Comparison of ENCODE assay signal across 1 cellular context in genomic region chr7:26097837-26098668, GRCh38.
TF ChIP-seq lines count a peak whose summit lies in the region.

No MANE protein-coding gene starts in this region.

TF ChIP-seq in GM23338, 12 proteins besides CTCF, POLR2A, EP300 and RAD21:
- TF ChIP-seq ETS1 (IDR thresholded peaks at IDR 0.05) (no peak), ZNF114 (CRISPR knock-in tag; IDR thresholded peaks at IDR 0.05) (no peak), ZNF462 (CRISPR knock-in tag; IDR thresholded peaks at IDR 0.05) (no peak), ZNF331 (CRISPR knock-in tag; IDR thresholded peaks at IDR 0.05; ENCODE audit: low read depth) (no peak), STAT1 (IDR thresholded peaks at IDR 0.05; ENCODE audit: unreplicated experiment) (no peak), POLR2AphosphoS5 (IDR thresholded peaks at IDR 0.05; ENCODE audit: low read depth) (no peak), EZH2phosphoT487 (IDR thresholded peaks at IDR 0.05; ENCODE audit: unreplicated experiment) (no peak), JUNB (IDR thresholded peaks at IDR 0.05; ENCODE audit: unreplicated experiment) (no peak)
